8 cellular contexts compared by ENCODE assay signal in genomic region chr9:121267689-121268597, GRCh38. TPM values are rescaled to one million over a fixed set of nuclear protein-coding genes. Genes with fewer than 3 reads are reported as not detected.
DNase-seq lines count a peak whose midpoint lies in the region; ATAC-seq and TF ChIP-seq lines count a peak whose summit lies in the region.

TSS of gene GSN (plus strand) at chr9:121268162. CDS start at chr9:121301972, 33,810 bp downstream.

- H3K4me3 ChIP-seq in choroid plexus epithelial cell (ENCODE audit: low read depth, low read length) = peak within 1 kb of the TSS; percentile 82
- H3K4me3 ChIP-seq in kidney epithelial cell (ENCODE audit: low read depth, low read length) = peak within 1 kb of the TSS; percentile 76

- peak; percentile 65 to 79 for ATAC-seq in activated CD4-positive, CD25-positive, alpha-beta regulatory T cell treated with anti-CD3 and anti-CD28 coated beads, Interleukin-2, amount 50 U/mL, for 24 hours

- no peaks in the 10 kb centered on the region for H3K27me3 ChIP-seq in kidney epithelial cell (ENCODE audit: control insufficient read depth, insufficient read depth, low read length)

- in situ Hi-C loops in G401 (cut with HindIII; ENCODE audit: low sequenced_read_pairs) = no loop called here

- peak; percentile 18 for TF ChIP-seq CTCF in choroid plexus epithelial cell (conservative IDR thresholded peaks at IDR 0.05; ENCODE audit: low read depth, low read length)
- TF ChIP-seq CTCF in kidney epithelial cell (IDR thresholded peaks at IDR 0.05; ENCODE audit: insufficient read depth, low read length, poor library complexity, severe bottlenecking) = no peak

- no peaks in the 10 kb centered on the region for H3K36me3 ChIP-seq in kidney epithelial cell (ENCODE audit: control insufficient read depth, insufficient read depth, low read length)

- DNase-seq in G401 (ENCODE audit: low spot score) (no peak), HCEC 1CT (peak; percentile 69), NCI-H1105 (lab: John Stamatoyannopoulos, UW) (peak; percentile 46), choroid plexus epithelial cell (ENCODE audit: low read depth) (peak; percentile 62), kidney epithelial cell (ENCODE audit: low read depth) (no peak), NCI-H187 treated with DMSO at 0.1 percent for 48 hours (lab: John Stamatoyannopoulos, UW) (no peak)
- peak; percentile 36 for DNase-seq in stimulated activated CD4-positive, alpha-beta T cell treated with anti-CD3 and anti-CD28 coated beads, Interleukin-12 subunit alpha, Interleukin-12 subunit beta, amount 100 ng/mL, for 4 hours

RNA-seq across cellular contexts. Expression of gene GSN, which starts in this region (rescaled TPM):
- 333 and 366 TPM in 2 replicates for total RNA-seq in G401 (2014; rRNA removed; shearing (Covaris generic))
- total RNA-seq in kidney epithelial cell = 163 and 180 TPM in 2 replicates

Comparison
In these comparisons a context has a peak if more than half of its experiments do, and no peak if none do; other contexts are left out.
1. DNase-seq: peak in HCEC 1CT (single experiment), NCI-H1105 (single experiment), choroid plexus epithelial cell (single experiment) and stimulated activated CD4-positive, alpha-beta T cell treated with anti-CD3 and anti-CD28 coated beads, Interleukin-12 subunit alpha, Interleukin-12 subunit beta, amount 100 ng/mL, for 4 hours (single experiment); none in G401 (single experiment), kidney epithelial cell (single experiment) and NCI-H187 treated with DMSO at 0.1 percent for 48 hours (single experiment).